Comparison of ENCODE assay signal across 13 cellular contexts in the genomic region with DNA sequence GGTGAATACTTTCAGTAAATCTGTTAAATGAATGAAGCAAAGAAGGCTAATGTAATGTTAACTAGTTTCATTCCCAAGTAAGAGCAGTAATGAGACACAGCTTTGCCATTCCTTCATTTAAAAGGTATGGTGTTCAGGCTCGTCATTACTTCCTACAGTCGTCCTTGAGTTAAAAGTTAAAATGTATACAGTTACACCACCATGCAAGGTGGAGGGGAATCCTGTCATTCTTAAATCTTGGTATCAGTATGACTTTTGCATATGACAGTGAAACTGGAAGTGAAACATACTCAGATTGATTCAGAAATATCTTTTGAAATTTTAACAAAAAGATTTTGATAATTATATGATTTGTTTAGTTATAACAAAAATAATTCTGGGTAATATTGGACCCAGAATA.
DNase-seq lines count a peak whose midpoint lies in the region; ATAC-seq and TF ChIP-seq lines count a peak whose summit lies in the region.
"Had no signal": no experiment of that assay in that cellular context is flagged by ENCODE, and none has a peak within 500 bp of the region (broad histone marks: within the 10 kb centered on the region; RNA-seq: fewer than 3 reads in every experiment).

No MANE protein-coding gene starts in this region.

- H3K9me3 ChIP-seq in MM.1S (replicated peaks; ENCODE audit: insufficient read depth, low read length): no peaks in the 10 kb centered on the region
- H3K9me3 ChIP-seq: ascending aorta had no signal

- H3K9me2 ChIP-seq in MM.1S (replicated peaks; ENCODE audit: insufficient read depth, low read length): no peaks in the 10 kb centered on the region

- DNase-seq in MM.1S (peak; percentile 61), dedifferentiated amniotic fluid mesenchymal stem cell (ENCODE audit: extremely low spot score) (no peak), RKO (ENCODE audit: low spot score) (no peak)
- no peak for DNase-seq in effector CD4-positive, alpha-beta T cell
- no peak for DNase-seq in activated naive CD4-positive, alpha-beta T cell treated with Interleukin-2 at 50 U/mL for 16 hours
- DNase-seq: activated B cell treated with CpG ODN at 0.5 μM for 24 hours; CD8-positive, alpha-beta T cell; NCI-H1930 had no signal

- H3K79me2 ChIP-seq in MM.1S (ENCODE audit: low read length): peaks cover 76% of the 10 kb centered on the region

- ATAC-seq in GM18517 (IDR thresholded peaks at IDR 0.05; ENCODE audit: unreplicated experiment) (peak; percentile 97), GM19463 (IDR thresholded peaks at IDR 0.05; ENCODE audit: unreplicated experiment) (peak; percentile 96), HG02970 (IDR thresholded peaks at IDR 0.05; ENCODE audit: low FRiP score, unreplicated experiment) (peak; percentile 90)
- ATAC-seq: CD8-positive, alpha-beta T cell; Panc1 had no signal

- peak overlapping the region; percentile 48 for H3K4me2 ChIP-seq in MM.1S (ENCODE audit: low read depth, low read length)

- no peak overlapping the region for H2AFZ ChIP-seq in MM.1S (ENCODE audit: low read length)

- H3F3A ChIP-seq in MM.1S (ENCODE audit: insufficient read depth, low read length): peaks cover 21% of the 10 kb centered on the region

- H3K27me3 ChIP-seq in MM.1S (replicated peaks; ENCODE audit: insufficient read depth, low read length): no peaks in the 10 kb centered on the region
- H3K27me3 ChIP-seq: ascending aorta had no signal

- H4K20me1 ChIP-seq in MM.1S (ENCODE audit: insufficient read depth, low read length): peaks cover 14% of the 10 kb centered on the region

- peak overlapping the region; percentile 14; the same call in 1 of the 2 replicates for H3K4me3 ChIP-seq in MM.1S (ENCODE audit: low read length)
- H3K4me3 ChIP-seq: ascending aorta had no signal

- H3K9ac ChIP-seq in MM.1S (ENCODE audit: low read length): no peak overlapping the region

- peaks cover 59% of the 10 kb centered on the region for H3K36me3 ChIP-seq in MM.1S (replicated peaks; ENCODE audit: insufficient read depth, low read length)

- TF ChIP-seq CTCF in MM.1S (IDR thresholded peaks at IDR 0.05; ENCODE audit: low read length): no peak

- peak overlapping the region; percentile 60; the same call in 1 of the 2 replicates for H3K27ac ChIP-seq in MM.1S (ENCODE audit: low read length)
- H3K27ac ChIP-seq: ascending aorta had no signal

- H3K4me1 ChIP-seq in MM.1S (ENCODE audit: low read length): peaks cover 32% of the 10 kb centered on the region
- H3K4me1 ChIP-seq: ascending aorta had no signal
